ENCODE assay signal across 8 cellular contexts in genomic region chr10:75236178-75236825, GRCh38. TPM values are rescaled to one million over a fixed set of nuclear protein-coding genes. Genes with fewer than 3 reads are reported as not detected.
DNase-seq lines count a peak whose midpoint lies in the region; ATAC-seq and TF ChIP-seq lines count a peak whose summit lies in the region.

No MANE protein-coding gene starts in this region.

- no peak for DNase-seq in stimulated activated naive CD8-positive, alpha-beta T cell treated with anti-CD3 and anti-CD28 coated beads, Interleukin-15, Interleukin-2, amounts not matched to agents 100 U/mL and 50 U/mL, for 24 hours
- DNase-seq in activated T-helper 2 cell treated with anti-CD3 and anti-CD28 coated beads, Interferon-gamma antibody, Interleukin-2, Interleukin-4, amounts not matched to agents 10 μg/mL and 5 μg/mL and 100 μg/mL, durations not matched to agents 14 hours and 24 hours and 36 hours (ENCODE audit: low spot score) = no peak
- DNase-seq in naive B cell (no peak), NCI-H128 (lab: John Stamatoyannopoulos, UW; ENCODE audit: unreplicated experiment) (no peak), H7 (no peak), GM13976 (ENCODE audit: low spot score) (no peak)

- no peaks in the 10 kb centered on the region for H3K9me3 Mint-ChIP-seq in stimulated activated naive CD8-positive, alpha-beta T cell treated with anti-CD3 and anti-CD28 coated beads, Interleukin-15, Interleukin-2, amounts not matched to agents 100 ng/mL and 50 ng/mL, for 24 hours
- no peaks in the 10 kb centered on the region for H3K9me3 Mint-ChIP-seq in activated T-helper 2 cell treated with anti-CD3 and anti-CD28 coated beads, Interferon-gamma antibody, Interleukin-2, Interleukin-4, amounts not matched to agents 10 μg/mL and 5 μg/mL and 100 μg/mL, durations not matched to agents 14 hours and 24 hours and 36 hours
- no peaks in the 10 kb centered on the region for H3K9me3 Mint-ChIP-seq in naive B cell

- H3K27me3 ChIP-seq in H7 (ENCODE audit: control insufficient read depth, insufficient read depth, low read length) = no peaks in the 10 kb centered on the region

- no peak overlapping the region for H3K4me3 ChIP-seq in H7 (ENCODE audit: insufficient read depth, low read depth, low read length)

- intact Hi-C loops in activated T-helper 2 cell treated with anti-CD3 and anti-CD28 coated beads, Interferon-gamma antibody, Interleukin-2, Interleukin-4, amounts not matched to agents 10 μg/mL and 5 μg/mL and 100 μg/mL, durations not matched to agents 14 hours and 24 hours and 36 hours (cut with micrococcal nuclease) = loop anchor here (1.0 to 10.0 kb wide), 2 partner anchors 48 to 1082 kb away; partner anchors contain the start of genes ADK and AP3M1

- no peak for ATAC-seq in stimulated activated naive CD8-positive, alpha-beta T cell treated with anti-CD3 and anti-CD28 coated beads, Interleukin-15, Interleukin-2, amounts not matched to agents 100 U/mL and 50 U/mL, for 24 hours
- ATAC-seq in naive B cell (ENCODE audit: low read depth in 2 of 2) = no peak
- ATAC-seq in GM21360 (IDR thresholded peaks at IDR 0.05; ENCODE audit: unreplicated experiment) = no peak

- peaks cover 28% of the 10 kb centered on the region for H3K4me1 Mint-ChIP-seq in stimulated activated naive CD8-positive, alpha-beta T cell treated with anti-CD3 and anti-CD28 coated beads, Interleukin-15, Interleukin-2, amounts not matched to agents 100 ng/mL and 50 ng/mL, for 24 hours (ENCODE audit: low read depth)
- peaks cover 13% of the 10 kb centered on the region for H3K4me1 Mint-ChIP-seq in activated T-helper 2 cell treated with anti-CD3 and anti-CD28 coated beads, Interferon-gamma antibody, Interleukin-2, Interleukin-4, amounts not matched to agents 10 μg/mL and 5 μg/mL and 100 μg/mL, durations not matched to agents 14 hours and 24 hours and 36 hours (ENCODE audit: low read depth)
- peaks cover 10 to 18% (median 11%) of the 10 kb centered on the region in 3 donors for H3K4me1 Mint-ChIP-seq in naive B cell

- H3K27me3 Mint-ChIP-seq in stimulated activated naive CD8-positive, alpha-beta T cell treated with anti-CD3 and anti-CD28 coated beads, Interleukin-15, Interleukin-2, amounts not matched to agents 100 ng/mL and 50 ng/mL, for 24 hours = no peaks in the 10 kb centered on the region
- H3K27me3 Mint-ChIP-seq in activated T-helper 2 cell treated with anti-CD3 and anti-CD28 coated beads, Interferon-gamma antibody, Interleukin-2, Interleukin-4, amounts not matched to agents 10 μg/mL and 5 μg/mL and 100 μg/mL, durations not matched to agents 14 hours and 24 hours and 36 hours (ENCODE audit: low read depth) = no peaks in the 10 kb centered on the region
- H3K27me3 Mint-ChIP-seq in naive B cell = no peaks in the 10 kb centered on the region

- no peak for TF ChIP-seq CTCF in GM13976 (IDR thresholded peaks at IDR 0.05; ENCODE audit: borderline replicate concordance, control extremely low read depth, extremely low read depth, insufficient read depth, missing control alignments)

- peaks cover 10% of the 10 kb centered on the region for H3K36me3 ChIP-seq in H7 (replicated peaks; ENCODE audit: control insufficient read depth, insufficient read depth, low read length)

- peak overlapping the region; percentile 94 for H3K27ac Mint-ChIP-seq in stimulated activated naive CD8-positive, alpha-beta T cell treated with anti-CD3 and anti-CD28 coated beads, Interleukin-15, Interleukin-2, amounts not matched to agents 100 ng/mL and 50 ng/mL, for 24 hours
- peak overlapping the region; percentile 70 for H3K27ac Mint-ChIP-seq in activated T-helper 2 cell treated with anti-CD3 and anti-CD28 coated beads, Interferon-gamma antibody, Interleukin-2, Interleukin-4, amounts not matched to agents 10 μg/mL and 5 μg/mL and 100 μg/mL, durations not matched to agents 14 hours and 24 hours and 36 hours
- peak overlapping the region in 3 of 6 donors; percentile 81 to 85 (median 82) for H3K27ac Mint-ChIP-seq in naive B cell

- peaks cover 24% of the 10 kb centered on the region for H3K36me3 Mint-ChIP-seq in stimulated activated naive CD8-positive, alpha-beta T cell treated with anti-CD3 and anti-CD28 coated beads, Interleukin-15, Interleukin-2, amounts not matched to agents 100 ng/mL and 50 ng/mL, for 24 hours (ENCODE audit: low read depth)
- peaks cover 24% of the 10 kb centered on the region for H3K36me3 Mint-ChIP-seq in activated T-helper 2 cell treated with anti-CD3 and anti-CD28 coated beads, Interferon-gamma antibody, Interleukin-2, Interleukin-4, amounts not matched to agents 10 μg/mL and 5 μg/mL and 100 μg/mL, durations not matched to agents 14 hours and 24 hours and 36 hours (ENCODE audit: low read depth)
- peaks cover 0 to 5% of the 10 kb centered on the region in 2 donors for H3K36me3 Mint-ChIP-seq in naive B cell

- peak overlapping the region; percentile 67 for H3K4me3 Mint-ChIP-seq in stimulated activated naive CD8-positive, alpha-beta T cell treated with anti-CD3 and anti-CD28 coated beads, Interleukin-15, Interleukin-2, amounts not matched to agents 100 ng/mL and 50 ng/mL, for 24 hours
- peak overlapping the region; percentile 74 for H3K4me3 Mint-ChIP-seq in activated T-helper 2 cell treated with anti-CD3 and anti-CD28 coated beads, Interferon-gamma antibody, Interleukin-2, Interleukin-4, amounts not matched to agents 10 μg/mL and 5 μg/mL and 100 μg/mL, durations not matched to agents 14 hours and 24 hours and 36 hours (ENCODE audit: low read depth)
- peak overlapping the region; percentile 80 to 91 (median 84) for H3K4me3 Mint-ChIP-seq in naive B cell

- in situ Hi-C loops in GM13976 (cut with MboI; ENCODE audit: low sequenced_read_pairs, unreplicated experiment) = loop anchor here (25.0 kb wide), 2 partner anchors 474 to 974 kb away; no protein-coding TSS in a partner anchor

RNA-seq across cellular contexts. Expression of gene COMTD1, which starts 0.5 kb away (rescaled TPM):
- 38.5 and 38.7 TPM in 2 replicates for total RNA-seq in activated T-helper 2 cell treated with anti-CD3 and anti-CD28 coated beads, Interferon-gamma antibody, Interleukin-2, Interleukin-4, amounts not matched to agents 10 μg/mL and 5 μg/mL and 100 μg/mL, durations not matched to agents 14 hours and 24 hours and 36 hours
- polyA plus RNA-seq in naive B cell (ENCODE audit: low read depth in 6 of 6) = 1 to 10 TPM; 3.1 to 7.0 (median 6.0) TPM
- 21.3 and 36.6 TPM in 2 replicates for total RNA-seq in H7 (2014; rRNA removed; shearing (Covaris generic))

RNA-seq across cellular contexts. Expression of gene VDAC2, which starts 25.7 kb away (rescaled TPM):
- total RNA-seq in activated T-helper 2 cell treated with anti-CD3 and anti-CD28 coated beads, Interferon-gamma antibody, Interleukin-2, Interleukin-4, amounts not matched to agents 10 μg/mL and 5 μg/mL and 100 μg/mL, durations not matched to agents 14 hours and 24 hours and 36 hours = 219 and 221 TPM in 2 replicates
- polyA plus RNA-seq in naive B cell (ENCODE audit: low read depth in 6 of 6) = 100 to 1,000 TPM; 137 to 212 (median 151) TPM
- total RNA-seq in H7 (2014; rRNA removed; shearing (Covaris generic)) = 213 and 218 TPM in 2 replicates
